In the genomic region with DNA sequence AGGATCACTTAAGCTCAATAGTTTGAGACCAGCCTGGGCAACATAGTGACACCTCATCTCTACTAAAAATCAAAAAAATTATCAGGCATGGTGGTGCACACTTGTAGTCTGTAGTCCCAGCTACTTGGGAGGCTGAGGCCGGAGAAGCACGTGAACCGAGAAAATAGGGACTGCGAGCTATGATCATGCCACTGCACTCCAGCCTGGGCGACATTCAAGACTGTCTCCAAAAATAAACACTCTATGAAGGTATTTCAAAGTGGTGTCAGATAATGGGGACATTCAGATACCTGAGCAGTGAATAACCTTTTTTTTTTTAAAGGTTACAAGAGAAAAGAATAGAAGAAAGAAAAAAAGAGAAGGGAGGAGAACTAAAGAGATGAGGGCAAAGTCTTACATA, we compare ENCODE assay signal across 9 cellular contexts.
"Had no signal": no experiment of that assay in that cellular context is flagged by ENCODE, and none has a peak within 500 bp of the region (broad histone marks: within the 10 kb centered on the region; RNA-seq: fewer than 3 reads in every experiment).

No MANE protein-coding gene starts in this region.

- H3K36me3 Mint-ChIP-seq: IgD-negative memory B cell had no signal

- DNase-seq: GM23248, GOT3, H7, KBM-7 had no signal

- H3K27me3 Mint-ChIP-seq: IgD-negative memory B cell had no signal

- H3K27ac ChIP-seq: GM23248, HL-60 had no signal

- H3K27ac Mint-ChIP-seq: IgD-negative memory B cell had no signal

- H3K9me3 ChIP-seq: HAP-1 had no signal

- H3K36me3 ChIP-seq: HAP-1 had no signal

- FAIRE-seq: HepG2 had no signal

- H3K4me3 ChIP-seq: GM23248, HAP-1 had no signal

- H3K9me3 Mint-ChIP-seq: IgD-negative memory B cell had no signal

- H3K4me1 ChIP-seq: HAP-1 had no signal

- ATAC-seq: HCT116, HepG2 had no signal
